ENCODE assay signal across 12 cellular contexts in the genomic region with DNA sequence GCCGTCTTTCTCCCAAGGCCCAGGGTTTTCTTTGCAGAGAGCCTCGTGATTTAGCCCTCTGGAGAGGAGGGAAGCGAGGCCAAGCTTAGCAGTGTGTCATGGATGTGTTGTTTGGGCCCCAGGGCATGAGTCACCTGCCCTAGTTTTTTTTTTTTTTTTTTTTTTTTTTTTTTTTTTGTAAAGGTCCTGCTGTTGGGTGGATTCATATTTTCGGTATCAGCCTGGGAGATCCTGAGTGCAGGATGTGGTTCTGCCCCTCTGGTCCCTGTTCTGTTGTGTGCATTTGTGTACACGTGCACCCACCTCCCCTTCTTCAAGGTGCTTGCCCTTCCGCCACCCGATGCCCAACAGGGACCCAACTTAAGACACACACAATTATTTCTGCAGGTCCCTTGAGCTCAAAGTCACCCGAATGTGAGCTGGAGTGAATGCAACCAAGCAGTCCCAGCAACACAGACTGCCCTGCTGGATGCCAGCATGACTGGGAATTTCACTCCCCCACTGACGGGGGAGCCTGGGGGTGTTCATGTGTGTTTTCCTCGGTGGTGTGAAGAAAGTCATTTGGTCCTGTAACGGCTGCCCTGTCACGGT.
A peak's percentile ranks its signal among the peaks of the same experiment; 100 is the strongest.
DNase-seq lines count a peak whose midpoint lies in the region; ATAC-seq and TF ChIP-seq lines count a peak whose summit lies in the region.
"Had no signal": no experiment of that assay in that cellular context is flagged by ENCODE, and none has a peak within 500 bp of the region (broad histone marks: within the 10 kb centered on the region; RNA-seq: fewer than 3 reads in every experiment).

No MANE protein-coding gene starts in this region.

- ATAC-seq in heart right ventricle (no peak), SK-N-SH treated with all-trans-retinoic acid at 6 μM for 48 hours (peak; percentile 36; the same call in 2 of the 3 replicates), HG03460 (IDR thresholded peaks at IDR 0.05; ENCODE audit: unreplicated experiment) (no peak), GM18867 (IDR thresholded peaks at IDR 0.05; ENCODE audit: unreplicated experiment) (no peak)

- H3K36me3 ChIP-seq in right atrium auricular region: no peaks in the 10 kb centered on the region
- no peaks in the 10 kb centered on the region for H3K36me3 ChIP-seq in heart right ventricle
- H3K36me3 ChIP-seq in colonic mucosa: no peaks in the 10 kb centered on the region
- H3K36me3 ChIP-seq: breast epithelium had no signal

- DNase-seq in right atrium auricular region (ENCODE audit: low spot score): peak; percentile 40
- no peak for DNase-seq in heart right ventricle
- DNase-seq in colonic mucosa: peak; percentile 14
- no peak for DNase-seq in caudate nucleus (lab: John Stamatoyannopoulos, UW)
- DNase-seq in NCI-H1092 (lab: John Stamatoyannopoulos, UW): no peak
- DNase-seq: C1 segment of cervical spinal cord, NCI-H524 treated with DMSO at 0.1 percent for 48 hours had no signal

- 83 to 86% methylated on average over 12 of the region's 12 CpGs for WGBS in heart right ventricle, 2 donors

- H3K4me1 ChIP-seq in right atrium auricular region (peaks cover 0 to 23% of the 10 kb centered on the region in 2 donors), heart right ventricle (peaks cover 0 to 29% (median 8%) of the 10 kb centered on the region in 9 donors), colonic mucosa (no peaks in the 10 kb centered on the region)
- H3K4me1 ChIP-seq: breast epithelium had no signal

- no peak for TF ChIP-seq CTCF in right atrium auricular region (IDR thresholded peaks at IDR 0.05)
- no peak for TF ChIP-seq CTCF in heart right ventricle (IDR thresholded peaks at IDR 0.05)
- no peak for TF ChIP-seq CTCF in colonic mucosa (IDR thresholded peaks at IDR 0.05)

- intact Hi-C loops in heart right ventricle (cut with DNase I): loop anchor here in 1 of 10 donors (10.0 kb wide), 1 partner anchor 148 kb away; no protein-coding TSS in a partner anchor
- intact Hi-C loops in colonic mucosa (cut with DNase I): no loop called here

- H3K9ac ChIP-seq in colonic mucosa (ENCODE audit: low read depth in 2 of 2, low read length in 2 of 2): no peak overlapping the region

- H3K4me3 ChIP-seq in right atrium auricular region: no peak overlapping the region
- no peak overlapping the region for H3K4me3 ChIP-seq in heart right ventricle
- H3K4me3 ChIP-seq in colonic mucosa: no peak overlapping the region
- H3K4me3 ChIP-seq: breast epithelium, skin epidermis had no signal

- no peaks in the 10 kb centered on the region for H3K27me3 ChIP-seq in right atrium auricular region
- peaks cover 0 to 49% (median 20%) of the 10 kb centered on the region in 7 donors for H3K27me3 ChIP-seq in heart right ventricle
- peaks cover 13% of the 10 kb centered on the region for H3K27me3 ChIP-seq in colonic mucosa

- no peak overlapping the region for H3K27ac ChIP-seq in right atrium auricular region
- no peak overlapping the region for H3K27ac ChIP-seq in heart right ventricle
- H3K27ac ChIP-seq in colonic mucosa: no peak overlapping the region
- no peak overlapping the region for H3K27ac ChIP-seq in caudate nucleus (ENCODE audit: low read depth, low read length)
- H3K27ac ChIP-seq: breast epithelium, skin epidermis had no signal

- H3K9me3 ChIP-seq in right atrium auricular region: no peaks in the 10 kb centered on the region
- no peaks in the 10 kb centered on the region for H3K9me3 ChIP-seq in heart right ventricle
- no peaks in the 10 kb centered on the region for H3K9me3 ChIP-seq in colonic mucosa
- H3K9me3 ChIP-seq: breast epithelium had no signal

TF ChIP-seq in SK-N-SH treated with all-trans-retinoic acid at 6 μM for 48 hours, 23 proteins besides CTCF, POLR2A, EP300 and RAD21:
- TF ChIP-seq SNAI2 (CRISPR knock-in tag; IDR thresholded peaks at IDR 0.05): no peak
- no peak for TF ChIP-seq ESRRG (CRISPR knock-in tag; IDR thresholded peaks at IDR 0.05)
- TF ChIP-seq GLIS3 (CRISPR knock-in tag; IDR thresholded peaks at IDR 0.05): no peak
- no peak for TF ChIP-seq OSR1 (CRISPR knock-in tag; IDR thresholded peaks at IDR 0.05)
- no peak for TF ChIP-seq ZNF565 (CRISPR knock-in tag; conservative IDR thresholded peaks at IDR 0.05; ENCODE audit: low read depth)
- TF ChIP-seq TCF4 (CRISPR knock-in tag; IDR thresholded peaks at IDR 0.05; ENCODE audit: borderline replicate concordance): no peak
- TF ChIP-seq CSDC2 (CRISPR knock-in tag; IDR thresholded peaks at IDR 0.05): no peak
- no peak for TF ChIP-seq PPARA (CRISPR knock-in tag; IDR thresholded peaks at IDR 0.05; ENCODE audit: borderline replicate concordance)

Comparison
In these comparisons a context has a peak if more than half of its experiments do, and no peak if none do; other contexts are left out.
1. DNase-seq: peak in right atrium auricular region (single experiment) and colonic mucosa (single experiment); none in heart right ventricle (0 of 2), caudate nucleus (0 of 61) and NCI-H1092 (single experiment).